8 cellular contexts compared by ENCODE assay signal in the genomic region with DNA sequence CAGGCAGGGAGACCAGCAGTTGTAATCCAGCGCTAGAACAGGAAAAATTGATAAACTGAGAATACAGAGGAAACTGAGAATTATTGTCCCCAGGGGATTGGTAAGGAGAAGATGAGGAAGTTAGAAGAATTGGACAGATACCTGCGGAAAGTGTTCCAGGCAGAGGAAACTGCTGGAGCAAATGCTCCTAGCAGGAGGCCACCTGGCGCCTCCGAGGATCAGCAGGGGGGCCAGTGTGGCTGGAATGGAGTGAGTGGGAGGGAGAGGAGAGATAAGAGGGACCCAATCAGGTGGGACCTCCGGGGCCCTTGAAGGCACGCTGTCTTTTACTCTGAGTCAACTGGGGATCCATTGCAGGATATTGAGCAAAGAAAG. TPM values are rescaled to one million over a fixed set of nuclear protein-coding genes. Genes with fewer than 3 reads are reported as not detected.
DNase-seq lines count a peak whose midpoint lies in the region; ATAC-seq lines count a peak whose summit lies in the region.

No MANE protein-coding gene starts in this region.

- DNase-seq in NCI-H2171 treated with DMSO at 0.1 percent for 48 hours (lab: John Stamatoyannopoulos, UW) (peak; percentile 8), NCI-H2171 (lab: John Stamatoyannopoulos, UW) (no peak), T-cell (no peak), glomerular visceral epithelial cell (ENCODE audit: extremely low spot score) (peak; percentile 15), NCI-H526 (lab: John Stamatoyannopoulos, UW) (no peak)
- DNase-seq in stimulated activated CD4-positive, alpha-beta T cell treated with anti-CD3 and anti-CD28 coated beads, Interleukin-1b, Interleukin-23, amount 100 ng/mL, for 48 hours = no peak

- CTCF ChIA-PET in T-cell (lab: Charles Lee) = interaction anchor here (0.6 to 1.8 kb wide), 5 partner anchors 10 to 586 kb away, joined by 3 to 16 read pairs (median 4); no protein-coding TSS in a partner anchor

- peaks cover 37% of the 10 kb centered on the region for H3K4me1 ChIP-seq in skeletal muscle satellite cell (ENCODE audit: control insufficient read depth, insufficient read depth, low read length)

- POLR2A ChIA-PET in T-cell (lab: Charles Lee) = interaction anchor here in 1 of 2 donors (1.4 kb wide), 1 partner anchor 55 kb away, joined by 4 read pairs; no protein-coding TSS in a partner anchor

- peaks cover 7% of the 10 kb centered on the region for H3K36me3 ChIP-seq in skeletal muscle satellite cell (ENCODE audit: insufficient read depth, low read length)

- H3K4me3 Mint-ChIP-seq in T-cell = peak overlapping the region; percentile 94 to 96 (median 95)

- peak overlapping the region; percentile 98 for H3K4me3 ChIP-seq in skeletal muscle satellite cell (ENCODE audit: low read length)

- H3K4me1 Mint-ChIP-seq in T-cell = peaks cover 47 to 70% (median 56%) of the 10 kb centered on the region in 3 donors

- H3K27ac Mint-ChIP-seq in T-cell = peak overlapping the region; percentile 96 to 98

- H3K36me3 Mint-ChIP-seq in T-cell = peaks cover 9% of the 10 kb centered on the region

- H3K4me2 ChIP-seq in skeletal muscle satellite cell (ENCODE audit: low read length) = peak overlapping the region; percentile 94

- H3K9me3 Mint-ChIP-seq in T-cell = no peaks in the 10 kb centered on the region

- H3K27me3 Mint-ChIP-seq in T-cell = no peaks in the 10 kb centered on the region

- no peaks in the 10 kb centered on the region for H3K9me3 ChIP-seq in skeletal muscle satellite cell (replicated peaks; ENCODE audit: low read length)

- no peaks in the 10 kb centered on the region for H3K27me3 ChIP-seq in skeletal muscle satellite cell (ENCODE audit: control insufficient read depth, insufficient read depth, low read length)

- ATAC-seq in T-cell (replicated peaks in 1 of 4) (no peak), GM18909 (IDR thresholded peaks at IDR 0.05; ENCODE audit: poor library complexity, unreplicated experiment) (no peak)

- H3K9ac ChIP-seq in skeletal muscle satellite cell (ENCODE audit: low read depth, low read length) = peak overlapping the region; percentile 86

RNA-seq across cellular contexts. Expression of gene ANXA6, which starts 0.7 kb away (rescaled TPM):
- 100 to 1,000 TPM; 266 to 395 (median 345) TPM for total RNA-seq in T-cell
- 324 and 407 TPM in 2 replicates for total RNA-seq in skeletal muscle satellite cell (2012; rRNA removed)

Comparison
In these comparisons a context has a peak if more than half of its experiments do, and no peak if none do; other contexts are left out.
1. DNase-seq: peak in NCI-H2171 treated with DMSO at 0.1 percent for 48 hours (single experiment) and glomerular visceral epithelial cell (single experiment); none in NCI-H2171 (single experiment), T-cell (0 of 34), NCI-H526 (0 of 2) and stimulated activated CD4-positive, alpha-beta T cell treated with anti-CD3 and anti-CD28 coated beads, Interleukin-1b, Interleukin-23, amount 100 ng/mL, for 48 hours (single experiment).